Comparison of ENCODE assay signal across 8 cellular contexts in genomic region chr1:235503333-235504121, GRCh38. TPM values are rescaled to one million over a fixed set of nuclear protein-coding genes. Genes with fewer than 3 reads are reported as not detected.
DNase-seq lines count a peak whose midpoint lies in the region; ATAC-seq and TF ChIP-seq lines count a peak whose summit lies in the region.

No MANE protein-coding gene starts in this region.

- peak; percentile 48 for DNase-seq in activated CD4-positive, CD25-positive, alpha-beta regulatory T cell treated with anti-CD3 and anti-CD28 coated beads, Interleukin-2, amount 50 U/mL, for 72 hours
- DNase-seq in activated CD4-positive, CD25-positive, alpha-beta regulatory T cell (lab: John Stamatoyannopoulos, UW): no peak
- DNase-seq in HEK293T (ENCODE audit: extremely low spot score) (peak; percentile 47), NCI-H1092 (lab: John Stamatoyannopoulos, UW) (peak; percentile 35), WERI-Rb-1 (peak; percentile 77), mucosa of gallbladder (ENCODE audit: low spot score) (peak; percentile 43), testis (peak; percentile 72)

- H3K27me3 ChIP-seq in WERI-Rb-1 (ENCODE audit: insufficient read depth, low read depth, severe bottlenecking) (no peaks in the 10 kb centered on the region), testis (no peaks in the 10 kb centered on the region)

- POLR2A ChIA-PET in HEK293T (lab: Yijun Ruan, JAX): interaction anchor here (0.6 to 3.1 kb wide), 26 partner anchors 9 to 468 kb away, joined by 3 to 24 read pairs (median 4); partner anchors contain the start of genes ARID4B, GGPS1 and RBM34

- 0 to 2% methylated on average over 41 to 50 of the region's 51 CpGs for WGBS in testis, 2 donors

- H3K4me1 ChIP-seq in testis: no peaks in the 10 kb centered on the region

- ATAC-seq in esophagus mucosa: peak; percentile 2

- H3K27ac ChIP-seq in WERI-Rb-1 (peak overlapping the region; percentile 85), testis (peak overlapping the region; percentile 95 to 96)

- no peaks in the 10 kb centered on the region for H3K36me3 ChIP-seq in WERI-Rb-1
- no peaks in the 10 kb centered on the region for H3K36me3 ChIP-seq in testis (ENCODE audit: low read depth, missing control alignments)

- TF ChIP-seq CTCF in WERI-Rb-1 (IDR thresholded peaks at IDR 0.05; ENCODE audit: low read depth, low read length) (no peak), testis (IDR thresholded peaks at IDR 0.05) (no peak)

- peak overlapping the region; percentile 69 for H3K4me3 ChIP-seq in WERI-Rb-1 (ENCODE audit: low read depth, low read length)
- H3K4me3 ChIP-seq in testis: peak overlapping the region; percentile 79 to 90

- H3K9me3 ChIP-seq in WERI-Rb-1 (ENCODE audit: severe bottlenecking) (no peaks in the 10 kb centered on the region), testis (no peaks in the 10 kb centered on the region)

- intact Hi-C loops in testis (cut with DNase I; ENCODE audit: low total_unique reads): no loop called here

- CTCF ChIA-PET in HEK293T (lab: Yijun Ruan, JAX): interaction anchor here (0.5 to 2.2 kb wide), 18 partner anchors 10 to 468 kb away, joined by 3 to 11 read pairs (median 4); no protein-coding TSS in a partner anchor

- no peak for TF ChIP-seq POLR2A in testis (IDR thresholded peaks at IDR 0.05)

TF ChIP-seq in HEK293T, 16 proteins besides CTCF, POLR2A, EP300 and RAD21:
- TF ChIP-seq L3MBTL2 (conservative IDR thresholded peaks at IDR 0.05) (peak; percentile 82), TARDBP (IDR thresholded peaks at IDR 0.05) (no peak)

RNA-seq across cellular contexts. Expression of gene B3GALNT2, which starts 0.7 kb away (rescaled TPM):
- total RNA-seq in esophagus mucosa (25.5 TPM), mucosa of gallbladder (30.3 TPM), testis (10 to 100 TPM; 32.3 to 62.5 TPM)
- 18.3 TPM for polyA plus RNA-seq in testis (ENCODE audit: insufficient read depth, low read depth, low replicate concordance)

Comparison
In these comparisons a context has a peak if more than half of its experiments do, and no peak if none do; other contexts are left out.
1. DNase-seq: peak in activated CD4-positive, CD25-positive, alpha-beta regulatory T cell treated with anti-CD3 and anti-CD28 coated beads, Interleukin-2, amount 50 U/mL, for 72 hours (single experiment), HEK293T (single experiment), NCI-H1092 (single experiment), WERI-Rb-1 (single experiment), mucosa of gallbladder (single experiment) and testis (single experiment); none in activated CD4-positive, CD25-positive, alpha-beta regulatory T cell (0 of 4).